11 cellular contexts compared by ENCODE assay signal in the genomic region with DNA sequence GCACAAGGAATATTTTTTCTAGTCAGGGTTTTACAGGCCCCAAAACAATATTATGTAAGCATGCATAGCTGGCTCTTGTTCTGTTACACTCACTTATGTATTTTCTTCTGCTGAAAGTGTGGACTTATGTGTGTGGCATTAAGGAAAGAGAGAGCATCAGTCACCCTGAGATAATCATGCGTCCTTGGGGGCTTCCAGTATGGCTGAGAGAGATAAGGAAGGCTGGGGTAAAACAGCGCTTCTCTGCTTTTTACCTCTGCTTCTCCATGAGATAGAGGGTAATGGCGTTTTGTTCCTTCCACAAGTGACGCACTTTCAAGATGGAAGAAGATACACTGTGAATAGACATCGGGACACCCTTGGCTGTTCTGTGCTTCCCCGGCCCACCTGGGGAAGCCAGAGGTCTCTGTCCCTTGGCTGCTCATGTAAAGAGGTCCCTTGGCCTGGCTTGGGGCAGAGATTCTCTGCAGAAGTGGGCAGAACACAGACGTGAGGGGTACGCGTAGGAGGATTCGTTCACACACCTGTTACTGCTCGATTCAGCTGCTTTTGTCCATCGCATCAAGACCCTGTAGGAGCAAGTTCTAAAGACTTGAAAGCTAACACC.
"Had no signal": no experiment of that assay in that cellular context is flagged by ENCODE, and none has a peak within 500 bp of the region (broad histone marks: within the 10 kb centered on the region; RNA-seq: fewer than 3 reads in every experiment).

No MANE protein-coding gene starts in this region.

- H3K4me3 Mint-ChIP-seq: activated CD8-positive, alpha-beta T cell treated with anti-CD3 and anti-CD28 coated beads for 36 hours; activated naive CD8-positive, alpha-beta T cell treated with anti-CD3 and anti-CD28 coated beads for 36 hours; activated T-cell treated with anti-CD3 and anti-CD28 coated beads, Interleukin-2, amount 50 U/mL, for 72 hours; type B pancreatic cell had no signal

- H3K36me3 ChIP-seq: pancreas had no signal

- H3K4me3 ChIP-seq: pancreas, skin epidermis had no signal

- H3K4me1 ChIP-seq: pancreas had no signal

- H3K27ac ChIP-seq: epithelial cell of prostate, pancreas, skin epidermis had no signal

- H3K9me3 ChIP-seq: pancreas had no signal

- H3K27me3 Mint-ChIP-seq: activated CD8-positive, alpha-beta T cell treated with anti-CD3 and anti-CD28 coated beads for 36 hours; activated naive CD8-positive, alpha-beta T cell treated with anti-CD3 and anti-CD28 coated beads for 36 hours; type B pancreatic cell had no signal

- ATAC-seq: activated CD8-positive, alpha-beta T cell treated with anti-CD3 and anti-CD28 coated beads for 36 hours; activated T-cell treated with anti-CD3 and anti-CD28 coated beads, Interleukin-2, amount 50 U/mL, for 72 hours; pancreas had no signal

- DNase-seq: activated CD8-positive, alpha-beta memory T cell treated with anti-CD3 and anti-CD28 coated beads, Interleukin-2, amount 50 U/mL, for 4 hours; activated CD8-positive, alpha-beta T cell treated with anti-CD3 and anti-CD28 coated beads for 36 hours; activated gamma-delta T cell treated with Interleukin-2 at 50 U/mL for 16 hours; activated naive CD8-positive, alpha-beta T cell treated with anti-CD3 and anti-CD28 coated beads for 36 hours; activated T-cell treated with anti-CD3 and anti-CD28 coated beads, Interleukin-2, amount 50 U/mL, for 72 hours; effector memory CD4-positive, alpha-beta T cell; kidney glomerular epithelial cell; pancreas had no signal

- H3K27ac Mint-ChIP-seq: activated CD8-positive, alpha-beta T cell treated with anti-CD3 and anti-CD28 coated beads for 36 hours; activated naive CD8-positive, alpha-beta T cell treated with anti-CD3 and anti-CD28 coated beads for 36 hours; activated T-cell treated with anti-CD3 and anti-CD28 coated beads, Interleukin-2, amount 50 U/mL, for 72 hours; type B pancreatic cell had no signal

- H3K36me3 Mint-ChIP-seq: activated naive CD8-positive, alpha-beta T cell treated with anti-CD3 and anti-CD28 coated beads for 36 hours; type B pancreatic cell had no signal

- H3K27me3 ChIP-seq: pancreas had no signal
